In genomic region chr10:132591166-132591971, GRCh38 we compare ENCODE assay signal across 9 cellular contexts. TPM values are rescaled to one million over a fixed set of nuclear protein-coding genes. Genes with fewer than 3 reads are reported as not detected.
A peak's percentile ranks its signal among the peaks of the same experiment; 100 is the strongest.
DNase-seq lines count a peak whose midpoint lies in the region; ATAC-seq and TF ChIP-seq lines count a peak whose summit lies in the region.
"Had no signal": no experiment of that assay in that cellular context is flagged by ENCODE, and none has a peak within 500 bp of the region (broad histone marks: within the 10 kb centered on the region; RNA-seq: fewer than 3 reads in every experiment).

No MANE protein-coding gene starts in this region.

- no peak for TF ChIP-seq CTCF in colonic mucosa (IDR thresholded peaks at IDR 0.05)
- TF ChIP-seq CTCF in transverse colon (IDR thresholded peaks at IDR 0.05): peak in 1 of 5 experiments; percentile 18

- H3K27me3 ChIP-seq in colonic mucosa (no peaks in the 10 kb centered on the region), transverse colon (no peaks in the 10 kb centered on the region)

- H3K4me3 ChIP-seq in colonic mucosa: no peak overlapping the region
- H3K4me3 ChIP-seq in transverse colon: no peak overlapping the region

- no peaks in the 10 kb centered on the region for H3K9me3 ChIP-seq in colonic mucosa
- no peaks in the 10 kb centered on the region for H3K9me3 ChIP-seq in transverse colon

- in situ Hi-C loops in transverse colon (cut with MboI; ENCODE audit: low pct_ligation_motif_present in 1 of 4, low pct_unique_long_range_greater_than_20kb in 1 of 4, low sequenced_read_pairs in 3 of 4): no loop called here

- TF ChIP-seq EP300 in transverse colon (IDR thresholded peaks at IDR 0.05; ENCODE audit: low read depth): no peak

- no peak for TF ChIP-seq POLR2A in transverse colon (IDR thresholded peaks at IDR 0.05)

- DNase-seq in SIG-M5 treated with dmso at 0.1 percent for 504 hours (lab: John Stamatoyannopoulos, UW; ENCODE audit: unreplicated experiment) (peak; percentile 48), SIG-M5 (lab: John Stamatoyannopoulos, UW) (no peak), colonic mucosa (peak; percentile 85), left lobe of liver (ENCODE audit: low spot score) (peak; percentile 82), transverse colon (peak; percentile 71), OCI-M1 (lab: John Stamatoyannopoulos, UW) (no peak), NCI-H748 (lab: John Stamatoyannopoulos, UW; ENCODE audit: unreplicated experiment) (no peak), COLO668 (lab: John Stamatoyannopoulos, UW; ENCODE audit: unreplicated experiment) (no peak)

- H3K27ac ChIP-seq in colonic mucosa: peak overlapping the region; percentile 75
- H3K27ac ChIP-seq in transverse colon: peak overlapping the region; percentile 72 to 81 (median 80)
- H3K27ac ChIP-seq: KMS-11 had no signal

- H3K4me1 ChIP-seq in colonic mucosa (peaks cover 32% of the 10 kb centered on the region), transverse colon (peaks cover 28 to 81% (median 67%) of the 10 kb centered on the region in 4 donors)

- no peaks in the 10 kb centered on the region for H3K36me3 ChIP-seq in colonic mucosa
- H3K36me3 ChIP-seq in transverse colon: no peaks in the 10 kb centered on the region

- intact Hi-C loops in colonic mucosa (cut with DNase I) (no loop called here), transverse colon (cut with DNase I; ENCODE audit: low total_unique reads) (no loop called here)

- H3K9ac ChIP-seq in colonic mucosa (ENCODE audit: low read depth in 2 of 2, low read length in 2 of 2): peak overlapping the region; percentile 6 to 52
- H3K9ac ChIP-seq: KMS-11 had no signal

- ATAC-seq in left lobe of liver: peak; percentile 84

- WGBS in transverse colon (ENCODE audit: low coverage in 1 of 2), 2 donors: 38 to 69% methylated on average over 8 to 21 of the region's 22 CpGs

RNA-seq across cellular contexts. Expression of gene INPP5A, which starts 53.8 kb away (rescaled TPM):
- total RNA-seq in colonic mucosa (10 to 100 TPM; 29.9 to 41.5 TPM), left lobe of liver (18.3 TPM), transverse colon (10 to 100 TPM; 34.8 to 80.8 (median 52.8) TPM)

Comparison
In these comparisons a context has a peak if more than half of its experiments do, and no peak if none do; other contexts are left out.
1. DNase-seq: peak in SIG-M5 treated with dmso at 0.1 percent for 504 hours (single experiment), colonic mucosa (single experiment), left lobe of liver (single experiment) and transverse colon (single experiment); none in SIG-M5 (single experiment), OCI-M1 (single experiment), NCI-H748 (single experiment) and COLO668 (single experiment).